Comparison of ENCODE assay signal across 20 cellular contexts in the genomic region with DNA sequence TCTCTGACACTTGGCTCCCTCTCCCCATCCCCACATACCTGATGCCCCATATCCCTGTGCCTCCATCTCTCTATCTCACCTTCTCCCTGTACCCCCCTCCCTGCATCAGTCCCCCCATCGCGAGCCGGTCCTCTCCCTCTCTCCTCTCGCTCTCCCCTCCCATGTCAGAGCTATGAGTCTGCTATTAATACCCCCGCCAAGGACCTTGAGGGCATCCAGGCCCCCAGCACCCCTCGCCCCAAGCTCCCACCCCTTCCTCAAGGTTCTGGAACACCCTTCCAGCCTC. TPM values are rescaled to one million over a fixed set of nuclear protein-coding genes. Genes with fewer than 3 reads are reported as not detected.
DNase-seq lines count a peak whose midpoint lies in the region; ATAC-seq and TF ChIP-seq lines count a peak whose summit lies in the region.
"Had no signal": no experiment of that assay in that cellular context is flagged by ENCODE, and none has a peak within 500 bp of the region (broad histone marks: within the 10 kb centered on the region; RNA-seq: fewer than 3 reads in every experiment).

No MANE protein-coding gene starts in this region.

- no peak for TF ChIP-seq CTCF in CD8-positive, alpha-beta T cell (IDR thresholded peaks at IDR 0.05)
- TF ChIP-seq CTCF in neural cell (IDR thresholded peaks at IDR 0.05; ENCODE audit: poor library complexity, severe bottlenecking), result no peak
- no peak for TF ChIP-seq CTCF in left ventricle myocardium inferior (IDR thresholded peaks at IDR 0.05; ENCODE audit: borderline replicate concordance)
- no peak for TF ChIP-seq CTCF in stomach (IDR thresholded peaks at IDR 0.05)

- H3K27me3 ChIP-seq in CD8-positive, alpha-beta T cell (ENCODE audit: insufficient read depth, low read length), result peaks cover 24% of the 10 kb centered on the region
- H3K27me3 ChIP-seq in HUES64 (ENCODE audit: insufficient read depth, low read length) (peaks cover 59% of the 10 kb centered on the region), neural cell (ENCODE audit: insufficient read depth, low read depth, low read length) (peaks cover 24% of the 10 kb centered on the region), left ventricle myocardium inferior (ENCODE audit: low read depth) (peaks cover 64% of the 10 kb centered on the region), stomach (peaks cover 38 to 73% (median 61%) of the 10 kb centered on the region in 3 donors)

- H2AFZ ChIP-seq in neural cell (ENCODE audit: low read depth, low read length), result no peak overlapping the region

- TF ChIP-seq RAD21 in neural cell (conservative IDR thresholded peaks at IDR 0.05), result no peak

- POLR2A ChIA-PET in CD8-positive, alpha-beta T cell (lab: Charles Lee), result interaction anchor here (0.8 to 0.9 kb wide), 2 partner anchors 8 to 20 kb away, joined by 3 to 4 read pairs; no protein-coding TSS in a partner anchor

- H3K9me3 Mint-ChIP-seq in CD8-positive, alpha-beta T cell, result peaks cover 2% of the 10 kb centered on the region
- peaks cover 0 to 5% of the 10 kb centered on the region in 2 donors for H3K9me3 Mint-ChIP-seq in effector memory CD8-positive, alpha-beta T cell
- H3K9me3 Mint-ChIP-seq: type B pancreatic cell had no signal

- peaks cover 19% of the 10 kb centered on the region for H3K79me2 ChIP-seq in neural cell (replicated peaks; ENCODE audit: insufficient read depth, low read length)

- peak overlapping the region; percentile 3 for H3K4me3 Mint-ChIP-seq in CD8-positive, alpha-beta T cell
- peak overlapping the region; percentile 36 to 76 for H3K4me3 Mint-ChIP-seq in effector memory CD8-positive, alpha-beta T cell
- H3K4me3 Mint-ChIP-seq: activated naive CD8-positive, alpha-beta T cell had no signal

- peaks cover 55% of the 10 kb centered on the region for H3K4me1 ChIP-seq in CD8-positive, alpha-beta T cell (ENCODE audit: insufficient read depth, low read length)
- H3K4me1 ChIP-seq in HUES64 (ENCODE audit: insufficient read depth, low read length) (peaks cover 9% of the 10 kb centered on the region; the same call in 1 of the 2 replicates), left ventricle myocardium inferior (peaks cover 40% of the 10 kb centered on the region), stomach (peaks cover 23 to 49% (median 44%) of the 10 kb centered on the region in 4 donors)

- DNase-seq in CD8-positive, alpha-beta T cell, result no peak
- DNase-seq in effector memory CD8-positive, alpha-beta T cell, result no peak
- DNase-seq in left ventricle myocardium inferior, result no peak
- no peak for DNase-seq in stomach
- no peak for DNase-seq in NCI-H510A (lab: John Stamatoyannopoulos, UW)
- no peak for DNase-seq in NCI-H2196 treated with DMSO at 0.1 percent for 48 hours (lab: John Stamatoyannopoulos, UW; ENCODE audit: unreplicated experiment)
- DNase-seq: activated CD4-positive, alpha-beta T cell treated with anti-CD3 and anti-CD28 coated beads, Interleukin-2, amount 10 ng/mL, durations not matched to agents 24 days and 14 days; EL; heart left ventricle; kidney; mucosa of descending colon; posterior cingulate gyrus; SHP77 treated with DMSO at 0.1 percent for 48 hours had no signal

- no peak for TF ChIP-seq EP300 in neural cell (conservative IDR thresholded peaks at IDR 0.05; ENCODE audit: poor library complexity, severe bottlenecking)
- no peak for TF ChIP-seq EP300 in stomach (IDR thresholded peaks at IDR 0.05)

- no peaks in the 10 kb centered on the region for H3K36me3 Mint-ChIP-seq in CD8-positive, alpha-beta T cell
- peaks cover 12% of the 10 kb centered on the region for H3K36me3 Mint-ChIP-seq in effector memory CD8-positive, alpha-beta T cell (ENCODE audit: insufficient read depth)
- H3K36me3 Mint-ChIP-seq: activated naive CD8-positive, alpha-beta T cell had no signal

- H3K9ac ChIP-seq in HUES64 (ENCODE audit: low read depth, low read length), result no peak overlapping the region
- peak overlapping the region; percentile 95 for H3K9ac ChIP-seq in neural cell (ENCODE audit: low read length)

- no peak for ATAC-seq in CD8-positive, alpha-beta T cell
- no peak for ATAC-seq in effector memory CD8-positive, alpha-beta T cell (replicated peaks)
- ATAC-seq: heart left ventricle, mucosa of descending colon had no signal

- no peaks in the 10 kb centered on the region for H3F3A ChIP-seq in neural cell (ENCODE audit: insufficient read depth, low read length, poor library complexity, severe bottlenecking)

- peak overlapping the region; percentile 55 for H3K4me2 ChIP-seq in neural cell (ENCODE audit: low read length)

- intact Hi-C loops in CD8-positive, alpha-beta T cell (cut with DNase I, micrococcal nuclease), result loop anchor here (5.0 to 10.0 kb wide), 4 partner anchors 97 to 1140 kb away; a partner anchor contains a TSS
- intact Hi-C loops in left ventricle myocardium inferior (cut with micrococcal nuclease) (no loop called here), stomach (cut with DNase I; ENCODE audit: low total_unique reads) (no loop called here)

- no peak overlapping the region for H3K27ac ChIP-seq in CD8-positive, alpha-beta T cell (ENCODE audit: low read depth, low read length)
- H3K27ac ChIP-seq in HUES64 (ENCODE audit: low read depth, low read length), result no peak overlapping the region
- H3K27ac ChIP-seq in neural cell (ENCODE audit: low read length), result no peak overlapping the region
- no peak overlapping the region for H3K27ac ChIP-seq in left ventricle myocardium inferior (replicated peaks)
- no peak overlapping the region for H3K27ac ChIP-seq in stomach
- H3K27ac ChIP-seq: breast epithelium, heart left ventricle, HL-60 had no signal

- H3K9me3 ChIP-seq in CD8-positive, alpha-beta T cell (ENCODE audit: low read length), result no peaks in the 10 kb centered on the region
- H3K9me3 ChIP-seq in HUES64 (ENCODE audit: insufficient read depth, low read depth, low read length), result no peaks in the 10 kb centered on the region
- H3K9me3 ChIP-seq in neural cell (ENCODE audit: low read length), result no peaks in the 10 kb centered on the region
- no peaks in the 10 kb centered on the region for H3K9me3 ChIP-seq in left ventricle myocardium inferior (replicated peaks)
- no peaks in the 10 kb centered on the region for H3K9me3 ChIP-seq in stomach
- H3K9me3 ChIP-seq: breast epithelium, heart left ventricle, mucosa of descending colon had no signal

- H3K9me2 ChIP-seq in neural cell (ENCODE audit: insufficient read depth, low read length), result no peaks in the 10 kb centered on the region

- H4K20me1 ChIP-seq in neural cell (ENCODE audit: insufficient read depth), result no peaks in the 10 kb centered on the region

- H3K27ac Mint-ChIP-seq in CD8-positive, alpha-beta T cell, result no peak overlapping the region
- H3K27ac Mint-ChIP-seq in effector memory CD8-positive, alpha-beta T cell, result peak overlapping the region in 1 of 2 donors; percentile 49
- H3K27ac Mint-ChIP-seq: activated CD4-positive, alpha-beta T cell treated with anti-CD3 and anti-CD28 coated beads, Interleukin-2, amount 10 ng/mL, durations not matched to agents 24 days and 14 days; activated naive CD8-positive, alpha-beta T cell had no signal

- TF ChIP-seq POLR2A in stomach (IDR thresholded peaks at IDR 0.05), result no peak

- no peaks in the 10 kb centered on the region for H3K36me3 ChIP-seq in CD8-positive, alpha-beta T cell (ENCODE audit: insufficient read depth, low read length)
- H3K36me3 ChIP-seq in HUES64 (ENCODE audit: insufficient read depth, low read length) (no peaks in the 10 kb centered on the region), neural cell (ENCODE audit: insufficient read depth, low read length) (no peaks in the 10 kb centered on the region), left ventricle myocardium inferior (no peaks in the 10 kb centered on the region), stomach (no peaks in the 10 kb centered on the region)
- H3K36me3 ChIP-seq: breast epithelium, heart left ventricle had no signal

- H3K27me3 Mint-ChIP-seq in CD8-positive, alpha-beta T cell (ENCODE audit: low read depth), result peaks cover 22% of the 10 kb centered on the region
- peaks cover 32 to 51% of the 10 kb centered on the region in 2 donors for H3K27me3 Mint-ChIP-seq in effector memory CD8-positive, alpha-beta T cell

- 21% methylated on average over 6 of the region's 6 CpGs for WGBS in HUES64
- 10 to 19% (median 12%) methylated on average over 6 of the region's 6 CpGs for WGBS in stomach, 5 donors

- H3K4me3 ChIP-seq in CD8-positive, alpha-beta T cell (ENCODE audit: low read depth, low read length), result no peak overlapping the region
- H3K4me3 ChIP-seq in HUES64 (ENCODE audit: low read length), result peak overlapping the region; percentile 35; the same call in 1 of the 2 replicates
- H3K4me3 ChIP-seq in neural cell (ENCODE audit: low read length), result peak overlapping the region; percentile 94
- no peak overlapping the region for H3K4me3 ChIP-seq in left ventricle myocardium inferior
- no peak overlapping the region for H3K4me3 ChIP-seq in stomach
- H3K4me3 ChIP-seq: heart left ventricle, mucosa of descending colon had no signal

- CTCF ChIA-PET in CD8-positive, alpha-beta T cell (lab: Charles Lee), result interaction anchor here (0.6 kb wide), 1 partner anchor 212 kb away, joined by 4 read pairs; no protein-coding TSS in a partner anchor

- H3K4me1 Mint-ChIP-seq in CD8-positive, alpha-beta T cell (ENCODE audit: low read depth), result peaks cover 46% of the 10 kb centered on the region
- H3K4me1 Mint-ChIP-seq in effector memory CD8-positive, alpha-beta T cell (ENCODE audit: low read depth in 2 of 2), result peaks cover 37 to 67% of the 10 kb centered on the region in 2 donors

RNA-seq across cellular contexts. Expression of a gene that starts 1.6 kb away (rescaled TPM):
- not detected for total RNA-seq in CD8-positive, alpha-beta T cell
- polyA plus RNA-seq in HUES64 (2013, experiment 1 of 2), result 1.4 TPM
- polyA plus RNA-seq in HUES64 (2013, experiment 2 of 2), result 3.4 TPM
- polyA plus RNA-seq in neural cell (1.8 and 2.8 TPM in 2 replicates), stomach (under 1 TPM in 2 of 3 donors, not detected in 1; 0.06 to 0.10 TPM)
- 8.5 and 8.7 TPM in 2 replicates for polyA minus RNA-seq in neural cell
- total RNA-seq in left ventricle myocardium inferior (0.30 TPM), stomach (1 to 10 TPM in 1 of 5 donors, under 1 TPM in 2, not detected in 2; 0.14 to 1.8 (median 0.37) TPM)

RNA-seq across cellular contexts. Expression of a gene that starts 3.8 kb away (rescaled TPM):
- total RNA-seq in CD8-positive, alpha-beta T cell, result 10 to 100 TPM; 29.7 to 33.1 TPM
- 141 TPM for polyA plus RNA-seq in HUES64 (2013, experiment 1 of 2)
- 167 TPM for polyA plus RNA-seq in HUES64 (2013, experiment 2 of 2)
- 42.3 and 46.9 TPM in 2 replicates for polyA plus RNA-seq in neural cell
- 31.2 and 41.4 TPM in 2 replicates for polyA minus RNA-seq in neural cell
- 68.4 TPM for total RNA-seq in left ventricle myocardium inferior
- 100 to 1,000 TPM in 1 of 5 donors, 10 to 100 TPM in 4; 45.8 to 123 (median 67.7) TPM for total RNA-seq in stomach
- 10 to 100 TPM; 69.8 to 93.8 (median 72.0) TPM for polyA plus RNA-seq in stomach

RNA-seq across cellular contexts. Expression of a gene that starts 30.9 kb away (rescaled TPM):
- total RNA-seq in CD8-positive, alpha-beta T cell, result not detected
- 0.30 TPM for polyA plus RNA-seq in HUES64 (2013, experiment 1 of 2)
- polyA plus RNA-seq in HUES64 (2013, experiment 2 of 2), result not detected
- polyA plus RNA-seq in neural cell (not detected in 2 replicates), stomach (not detected)
- polyA minus RNA-seq in neural cell, result not detected in 2 replicates
- total RNA-seq in left ventricle myocardium inferior (not detected), stomach (not detected)
- total RNA-seq: activated CD4-positive, alpha-beta T cell treated with anti-CD3 and anti-CD28 coated beads, Interleukin-2, amount 10 ng/mL, durations not matched to agents 24 days and 14 days; breast epithelium; fibroblast of lung; heart left ventricle; kidney had no signal
- polyA plus RNA-seq: fibroblast of lung, heart left ventricle had no signal

RNA-seq across cellular contexts. Expression of a gene that starts 31.4 kb away (rescaled TPM):
- 1 to 10 TPM; 6.4 to 7.7 TPM for total RNA-seq in CD8-positive, alpha-beta T cell
- polyA plus RNA-seq in HUES64 (2013, experiment 1 of 2), result 7.1 TPM
- 8.2 TPM for polyA plus RNA-seq in HUES64 (2013, experiment 2 of 2)
- polyA plus RNA-seq in neural cell (4.2 and 11.7 TPM in 2 replicates), stomach (1 to 10 TPM; 4.2 to 8.6 (median 7.8) TPM)
- polyA minus RNA-seq in neural cell, result 8.9 and 17.0 TPM in 2 replicates
- total RNA-seq in left ventricle myocardium inferior (108 TPM), stomach (10 to 100 TPM in 4 of 5 donors, 1 to 10 TPM in 1; 9.4 to 33.3 (median 12.3) TPM)

RNA-seq across cellular contexts. Expression of a gene that starts 50.7 kb away (rescaled TPM):
- 10 to 100 TPM; 36.1 to 41.7 TPM for total RNA-seq in CD8-positive, alpha-beta T cell
- polyA plus RNA-seq in HUES64 (2013, experiment 1 of 2), result 31.0 TPM
- 25.9 TPM for polyA plus RNA-seq in HUES64 (2013, experiment 2 of 2)
- polyA plus RNA-seq in neural cell (10.6 and 11.8 TPM in 2 replicates), stomach (10 to 100 TPM in 2 of 3 donors, 1 to 10 TPM in 1; 7.6 to 13.9 (median 12.8) TPM)
- polyA minus RNA-seq in neural cell, result 17.1 and 17.8 TPM in 2 replicates
- total RNA-seq in left ventricle myocardium inferior (17.0 TPM), stomach (10 to 100 TPM in 4 of 5 donors, 1 to 10 TPM in 1; 5.8 to 49.4 (median 18.5) TPM)

Comparison
In these comparisons a context has a peak if more than half of its experiments do, and no peak if none do; other contexts are left out.
1. H3K4me3 ChIP-seq: peak in HUES64 (single experiment) and neural cell (single experiment); none in CD8-positive, alpha-beta T cell (single experiment), left ventricle myocardium inferior (single experiment) and stomach (0 of 4).
2. intact Hi-C loops: an anchor here in CD8-positive, alpha-beta T cell (5.0 to 10.0 kb wide); none called in left ventricle myocardium inferior and stomach.